In the genomic region with DNA sequence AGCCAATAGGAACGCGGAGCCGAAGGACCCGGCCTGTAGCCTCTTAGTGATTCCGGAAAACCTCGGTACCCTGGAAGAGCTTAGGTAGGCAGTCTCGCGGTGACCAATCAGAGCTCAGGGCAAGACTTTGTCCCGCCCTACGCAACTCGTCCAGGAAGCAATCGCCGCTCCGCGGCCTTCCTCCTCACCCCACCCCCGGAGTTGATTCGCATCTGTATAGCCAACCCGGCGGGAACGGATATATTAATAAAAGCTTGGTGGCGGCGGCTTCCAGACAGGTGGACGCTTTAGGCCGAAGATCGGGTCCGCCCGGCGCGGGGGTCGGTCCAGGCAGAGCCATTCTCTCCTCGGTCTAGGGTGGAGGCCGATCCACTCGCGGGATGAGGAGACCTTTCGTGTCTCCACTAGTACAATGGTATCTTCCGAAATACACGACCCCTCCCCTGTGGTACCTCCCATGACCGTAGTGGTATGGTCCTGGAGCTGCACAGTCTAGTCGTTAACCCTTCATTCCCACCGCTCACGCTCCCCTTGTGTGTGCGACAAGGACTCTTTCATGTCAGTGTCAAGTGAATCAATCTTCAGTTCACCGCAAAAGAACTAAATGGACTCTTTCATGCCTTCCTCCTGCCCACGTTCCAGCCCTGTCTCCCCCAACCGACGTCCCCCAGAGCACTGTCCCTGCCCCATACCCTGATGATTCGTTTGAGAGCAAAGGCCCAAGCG, we compare ENCODE assay signal across 8 cellular contexts.
DNase-seq lines count a peak whose midpoint lies in the region; ATAC-seq, FAIRE-seq and TF ChIP-seq lines count a peak whose summit lies in the region.

No MANE protein-coding gene starts in this region.

- no peak for TF ChIP-seq CTCF in D721Med (IDR thresholded peaks at IDR 0.05; ENCODE audit: insufficient read depth, missing control alignments)
- TF ChIP-seq CTCF in OCI-LY3 (IDR thresholded peaks at IDR 0.05; ENCODE audit: low read depth, low read length) = no peak
- no peak for TF ChIP-seq CTCF in epithelial cell of esophagus (IDR thresholded peaks at IDR 0.05; ENCODE audit: insufficient read depth, low read depth, low read length, missing control alignments)

- DNase-seq in D721Med (ENCODE audit: insufficient read length, low spot score) (peak; percentile 25), HuH-7 (ENCODE audit: low spot score) (peak; percentile 93), activated T-cell treated with anti-CD3 and anti-CD28 coated beads for 4 hours (peak; percentile 66), epithelial cell of esophagus (ENCODE audit: low read depth) (peak; percentile 96), middle frontal gyrus (ENCODE audit: extremely low spot score, low spot score) (peak; percentile 91)
- peak; percentile 62 to 69 for DNase-seq in stimulated activated CD8-positive, alpha-beta memory T cell treated with anti-CD3 and anti-CD28 coated beads, Interleukin-2, amount 100 ng/mL, for 1 hour (ENCODE audit: low read depth in 2 of 2)

- peak overlapping the region; percentile 81 for H3K9ac ChIP-seq in OCI-LY3 (ENCODE audit: low read length)

- no peaks in the 10 kb centered on the region for H3K9me3 ChIP-seq in OCI-LY3 (ENCODE audit: insufficient read depth, low read length)

- peak; percentile 93 for ATAC-seq in GM21515 (IDR thresholded peaks at IDR 0.05; ENCODE audit: unreplicated experiment)

- peaks cover 14% of the 10 kb centered on the region for H3K4me1 ChIP-seq in OCI-LY3 (ENCODE audit: low read length)

- peak overlapping the region; percentile 92 for H3K4me2 ChIP-seq in OCI-LY3 (ENCODE audit: low read length)

- H2AFZ ChIP-seq in OCI-LY3 (ENCODE audit: low read depth, low read length) = peak overlapping the region; percentile 67; the same call in 1 of the 2 replicates

- no peaks in the 10 kb centered on the region for H3K27me3 ChIP-seq in OCI-LY3 (ENCODE audit: low read depth, low read length)

- no peaks in the 10 kb centered on the region for H4K20me1 ChIP-seq in OCI-LY3 (ENCODE audit: insufficient read depth, low read length)

- no peak for FAIRE-seq in D721Med (lab: Jason Lieb, UNC)

- H3K36me3 ChIP-seq in OCI-LY3 (replicated peaks; ENCODE audit: low read depth, low read length) = no peaks in the 10 kb centered on the region

- H3K79me2 ChIP-seq in OCI-LY3 (ENCODE audit: low read length) = no peaks in the 10 kb centered on the region

- peak overlapping the region; percentile 83 for H3K27ac ChIP-seq in OCI-LY3 (ENCODE audit: low read length)

- H3K4me3 ChIP-seq in OCI-LY3 (ENCODE audit: low read length) = peak overlapping the region; percentile 91
- H3K4me3 ChIP-seq in epithelial cell of esophagus (ENCODE audit: low read length) = peak overlapping the region; percentile 55

Comparison
In these comparisons a context has a peak if more than half of its experiments do, and no peak if none do; other contexts are left out.
1. Peak in every context shown above with its lines: DNase-seq, ATAC-seq, H3K4me3 ChIP-seq and H3K27ac ChIP-seq.
2. DNase-seq: peak in every context shown above with its lines; median percentile 96 in epithelial cell of esophagus; 93 in HuH-7; 91 in middle frontal gyrus; 66 in activated T-cell treated with anti-CD3 and anti-CD28 coated beads for 4 hours; 66 in stimulated activated CD8-positive, alpha-beta memory T cell treated with anti-CD3 and anti-CD28 coated beads, Interleukin-2, amount 100 ng/mL, for 1 hour; 25 in D721Med.